In the genomic region with DNA sequence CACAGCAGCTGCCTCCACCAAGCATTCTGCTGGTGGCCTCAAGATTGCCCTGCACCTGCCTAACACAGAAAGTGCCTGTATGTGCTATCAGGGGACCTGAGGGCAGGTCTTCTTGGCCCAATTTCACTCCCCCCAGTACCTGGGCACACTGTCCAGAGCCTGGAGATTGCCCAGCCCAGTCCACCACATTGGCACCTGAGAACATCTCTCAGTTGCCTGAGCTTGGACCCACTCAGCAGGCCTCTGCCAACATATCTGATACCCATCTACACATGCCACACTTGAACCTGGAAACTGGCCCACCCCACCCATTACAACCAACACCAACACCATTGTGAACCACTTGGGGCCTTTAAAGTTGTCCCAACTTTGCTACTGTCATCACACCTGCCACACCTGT, we compare ENCODE assay signal across 34 cellular contexts.
"Had no signal": no experiment of that assay in that cellular context is flagged by ENCODE, and none has a peak within 500 bp of the region (broad histone marks: within the 10 kb centered on the region; RNA-seq: fewer than 3 reads in every experiment).

No MANE protein-coding gene starts in this region.

- H3K36me3 ChIP-seq: MG63 had no signal

- H3K4me3 ChIP-seq: MG63 had no signal

- H3K27ac ChIP-seq: KMS-11 had no signal

- DNase-seq: Karpas-422, Kasumi-1, MG63, MM.1S, MV-4-11, NCI-H1048, NCI-H1092, NCI-H1092 treated with DMSO at 0.1 percent for 48 hours, NCI-H1105, NCI-H1105 treated with DMSO at 0.1 percent for 48 hours, NCI-H1417, NCI-H1417 treated with DMSO at 0.1 percent for 48 hours, NCI-H1436, NCI-H1436 treated with DMSO at 0.1 percent for 48 hours, NCI-H146, NCI-H1694, NCI-H1694 treated with DMSO at 0.1 percent for 48 hours, NCI-H187, NCI-H187 treated with DMSO at 0.1 percent for 48 hours, NCI-H1930, NCI-H2029, NCI-H2029 treated with DMSO at 0.1 percent for 48 hours, NCI-H2081, NCI-H2081 treated with DMSO at 0.1 percent for 48 hours, NCI-H2107, NCI-H2171, NCI-H2171 treated with DMSO at 0.1 percent for 48 hours, NCI-H2227 treated with DMSO at 0.1 percent for 48 hours, NCI-H226, NCI-H345, NCI-H446, NCI-H446 treated with DMSO at 0.1 percent for 48 hours, NCI-H510A had no signal

- H3K9me3 ChIP-seq: MG63 had no signal

- H3K4me2 ChIP-seq: KMS-11 had no signal

- H3K9ac ChIP-seq: KMS-11 had no signal

- H3K27me3 ChIP-seq: MG63 had no signal
